ENCODE assay signal across 11 cellular contexts in genomic region chr3:172103724-172104123, GRCh38.
DNase-seq lines count a peak whose midpoint lies in the region; ATAC-seq and TF ChIP-seq lines count a peak whose summit lies in the region.
"Had no signal": no experiment of that assay in that cellular context is flagged by ENCODE, and none has a peak within 500 bp of the region (broad histone marks: within the 10 kb centered on the region; RNA-seq: fewer than 3 reads in every experiment).

No MANE protein-coding gene starts in this region.

- no peak overlapping the region for H3K4me3 ChIP-seq in GM23338
- no peak overlapping the region for H3K4me3 ChIP-seq in parathyroid adenoma (ENCODE audit: low read depth, low read length)

- no peak overlapping the region for H3K9ac ChIP-seq in parathyroid adenoma

- peaks cover 8% of the 10 kb centered on the region for H3K27me3 Mint-ChIP-seq in GM23338 (ENCODE audit: insufficient read depth, low read depth, poor library complexity)
- H3K27me3 Mint-ChIP-seq: brain had no signal

- no peaks in the 10 kb centered on the region for H3K36me3 ChIP-seq in GM23338 (ENCODE audit: insufficient read depth)
- H3K36me3 ChIP-seq in parathyroid adenoma (ENCODE audit: control insufficient read depth, insufficient read depth, low read length), result no peaks in the 10 kb centered on the region

- H3K4me2 ChIP-seq in GM23338, result peak overlapping the region; percentile 6; the same call in 1 of the 2 replicates
- H3K4me2 ChIP-seq in parathyroid adenoma (ENCODE audit: low read length), result no peak overlapping the region

- peaks cover 87% of the 10 kb centered on the region for H3K4me1 Mint-ChIP-seq in GM23338

- H3K27ac Mint-ChIP-seq in GM23338, result peak overlapping the region; percentile 87

- no peak overlapping the region for H2AFZ ChIP-seq in GM23338
- H2AFZ ChIP-seq in parathyroid adenoma, result peak overlapping the region; percentile 49

- H3K4me1 ChIP-seq in GM23338 (ENCODE audit: insufficient read depth) (peaks cover 60% of the 10 kb centered on the region), parathyroid adenoma (peaks cover 8% of the 10 kb centered on the region)

- DNase-seq in GM23338 (ENCODE audit: low spot score), result no peak
- DNase-seq in NCI-H524 treated with DMSO at 0.1 percent for 48 hours (lab: John Stamatoyannopoulos, UW), result peak; percentile 47
- DNase-seq in fibroblast of peridontal ligament (ENCODE audit: extremely low read depth), result peak; percentile 65
- DNase-seq in activated CD8-positive, alpha-beta memory T cell treated with anti-CD3 and anti-CD28 coated beads, Interleukin-2, amount 50 U/mL, for 4 hours, result no peak
- DNase-seq in stimulated activated naive CD4-positive, alpha-beta T cell treated with Interleukin-2 at 50 U/mL for 16 hours (lab: John Stamatoyannopoulos, UW), result no peak
- DNase-seq: kidney; stimulated activated CD4-positive, alpha-beta T cell treated with anti-CD3 and anti-CD28 coated beads, Interleukin-4, amount 100 ng/mL, for 1 hour had no signal

- H3K9me2 ChIP-seq in GM23338 (ENCODE audit: insufficient read depth), result no peaks in the 10 kb centered on the region

- ATAC-seq in GM23338 (no peak), HG03095 (IDR thresholded peaks at IDR 0.05; ENCODE audit: unreplicated experiment) (no peak), HG02759 (IDR thresholded peaks at IDR 0.05; ENCODE audit: unreplicated experiment) (no peak)

- no peaks in the 10 kb centered on the region for H3K9me3 ChIP-seq in parathyroid adenoma (ENCODE audit: control insufficient read depth, low read length)

- H3K27ac ChIP-seq in GM23338 (ENCODE audit: low read depth) (peak overlapping the region; percentile 69), parathyroid adenoma (peak overlapping the region; percentile 82)

- TF ChIP-seq CTCF in GM23338 (conservative IDR thresholded peaks at IDR 0.05; ENCODE audit: low read depth in 2 of 2) (no peak), parathyroid adenoma (IDR thresholded peaks at IDR 0.05) (no peak)

- no peaks in the 10 kb centered on the region for H3K9me3 Mint-ChIP-seq in GM23338
- H3K9me3 Mint-ChIP-seq: brain had no signal

- H3K36me3 Mint-ChIP-seq in GM23338 (ENCODE audit: low read depth), result no peaks in the 10 kb centered on the region

- H3K4me3 Mint-ChIP-seq in GM23338, result no peak overlapping the region

- no peaks in the 10 kb centered on the region for H3F3A ChIP-seq in GM23338 (replicated peaks; ENCODE audit: low read depth)

- no peaks in the 10 kb centered on the region for H4K20me1 ChIP-seq in GM23338 (replicated peaks; ENCODE audit: insufficient read depth)

- H3K79me2 ChIP-seq in GM23338 (replicated peaks; ENCODE audit: insufficient read depth) (peaks cover 95% of the 10 kb centered on the region), parathyroid adenoma (peaks cover 28% of the 10 kb centered on the region)

- H3K27me3 ChIP-seq in GM23338 (ENCODE audit: insufficient read depth) (no peaks in the 10 kb centered on the region), parathyroid adenoma (ENCODE audit: control insufficient read depth, insufficient read depth, low read length) (no peaks in the 10 kb centered on the region)

TF ChIP-seq in GM23338, 12 proteins besides CTCF, POLR2A, EP300 and RAD21:
- TF ChIP-seq, protein P1, sequence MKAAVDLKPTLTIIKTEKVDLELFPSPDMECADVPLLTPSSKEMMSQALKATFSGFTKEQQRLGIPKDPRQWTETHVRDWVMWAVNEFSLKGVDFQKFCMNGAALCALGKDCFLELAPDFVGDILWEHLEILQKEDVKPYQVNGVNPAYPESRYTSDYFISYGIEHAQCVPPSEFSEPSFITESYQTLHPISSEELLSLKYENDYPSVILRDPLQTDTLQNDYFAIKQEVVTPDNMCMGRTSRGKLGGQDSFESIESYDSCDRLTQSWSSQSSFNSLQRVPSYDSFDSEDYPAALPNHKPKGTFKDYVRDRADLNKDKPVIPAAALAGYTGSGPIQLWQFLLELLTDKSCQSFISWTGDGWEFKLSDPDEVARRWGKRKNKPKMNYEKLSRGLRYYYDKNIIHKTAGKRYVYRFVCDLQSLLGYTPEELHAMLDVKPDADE (IDR thresholded peaks at IDR 0.05), result no peak
- TF ChIP-seq CREB1 (CRISPR knock-in tag; IDR thresholded peaks at IDR 0.05; ENCODE audit: low read depth), result no peak
- no peak for TF ChIP-seq POLR2AphosphoS5 (IDR thresholded peaks at IDR 0.05; ENCODE audit: low read depth)

Comparison
In these comparisons a context has a peak if more than half of its experiments do, and no peak if none do; other contexts are left out.
1. DNase-seq: peak in NCI-H524 treated with DMSO at 0.1 percent for 48 hours (single experiment) and fibroblast of peridontal ligament (single experiment); none in GM23338 (single experiment), activated CD8-positive, alpha-beta memory T cell treated with anti-CD3 and anti-CD28 coated beads, Interleukin-2, amount 50 U/mL, for 4 hours (single experiment) and stimulated activated naive CD4-positive, alpha-beta T cell treated with Interleukin-2 at 50 U/mL for 16 hours (single experiment).